In genomic region chr17:14926073-14926472, GRCh38 we compare ENCODE assay signal across 2 cellular contexts.
TF ChIP-seq lines count a peak whose summit lies in the region.

No MANE protein-coding gene starts in this region.

TF ChIP-seq in A549, 52 proteins besides CTCF, POLR2A, EP300 and RAD21:
- TF ChIP-seq KDM1A (IDR thresholded peaks at IDR 0.05; ENCODE audit: low read depth) (no peak), BCL3 (IDR thresholded peaks at IDR 0.05) (no peak), EHF (CRISPR knock-in tag; IDR thresholded peaks at IDR 0.05) (no peak), SREBF2 (IDR thresholded peaks at IDR 0.05) (no peak), MAX (IDR thresholded peaks at IDR 0.05) (no peak), MAFK (IDR thresholded peaks at IDR 0.05; ENCODE audit: partially characterized antibody) (no peak), EHMT2 (IDR thresholded peaks at IDR 0.05; ENCODE audit: low read depth) (no peak), ZC3H11A (IDR thresholded peaks at IDR 0.05) (no peak), GATA3 (IDR thresholded peaks at IDR 0.05; ENCODE audit: borderline replicate concordance) (no peak), CEBPB (IDR thresholded peaks at IDR 0.05) (no peak), TP53 (CRISPR knock-in tag; IDR thresholded peaks at IDR 0.05) (no peak), RFX5 (IDR thresholded peaks at IDR 0.05) (no peak), ZFP36 (IDR thresholded peaks at IDR 0.05; ENCODE audit: borderline replicate concordance, partially characterized antibody) (no peak), RCOR1 (IDR thresholded peaks at IDR 0.05; ENCODE audit: low read depth, low read length) (no peak), FOXS1 (CRISPR knock-in tag; IDR thresholded peaks at IDR 0.05) (no peak)
TF ChIP-seq in A549: peak in this region for 0.

TF ChIP-seq in IMR-90, 13 proteins besides CTCF, POLR2A, EP300 and RAD21:
- no peak for TF ChIP-seq MAFK (IDR thresholded peaks at IDR 0.05; ENCODE audit: low read depth, low read length)
- no peak for TF ChIP-seq USF2 (IDR thresholded peaks at IDR 0.05; ENCODE audit: low read depth, low read length)
- TF ChIP-seq CEBPB (IDR thresholded peaks at IDR 0.05; ENCODE audit: low read depth, low read length) = no peak
- TF ChIP-seq CHD1 (IDR thresholded peaks at IDR 0.05; ENCODE audit: low read depth, low read length) = no peak
- TF ChIP-seq BHLHE40 (IDR thresholded peaks at IDR 0.05; ENCODE audit: low read depth, low read length) = no peak
- TF ChIP-seq MAZ (IDR thresholded peaks at IDR 0.05; ENCODE audit: borderline replicate concordance, low read depth, low read length) = no peak
